7 cellular contexts compared by ENCODE assay signal in genomic region chr12:106760184-106760531, GRCh38. TPM values are rescaled to one million over a fixed set of nuclear protein-coding genes. Genes with fewer than 3 reads are reported as not detected.
DNase-seq lines count a peak whose midpoint lies in the region; ATAC-seq and TF ChIP-seq lines count a peak whose summit lies in the region.

No MANE protein-coding gene starts in this region.

- H3K4me3 ChIP-seq in Jurkat, Clone E6-1 (ENCODE audit: low read length), result peak overlapping the region; percentile 44
- no peak overlapping the region for H3K4me3 ChIP-seq in mesodermal cell (ENCODE audit: extremely low read depth, insufficient read depth, low read length, poor library complexity, severe bottlenecking)

- peak; percentile 82 for DNase-seq in Jurkat, Clone E6-1 (ENCODE audit: low read depth, low spot score)
- DNase-seq in left lobe of liver (ENCODE audit: low spot score) (no peak), HFFc6 (no peak)

- TF ChIP-seq CTCF in HFFc6 (IDR thresholded peaks at IDR 0.05), result no peak

- H3K36me3 Mint-ChIP-seq in activated naive CD8-positive, alpha-beta T cell, result no peaks in the 10 kb centered on the region
- H3K36me3 Mint-ChIP-seq in HFFc6 (ENCODE audit: low read depth), result no peaks in the 10 kb centered on the region

- no peaks in the 10 kb centered on the region for H3K9me3 ChIP-seq in mesodermal cell (ENCODE audit: control insufficient read depth, low read length)

- ATAC-seq in GM18519 (IDR thresholded peaks at IDR 0.05; ENCODE audit: low FRiP score, unreplicated experiment) (peak; percentile 96), GM21576 (IDR thresholded peaks at IDR 0.05; ENCODE audit: unreplicated experiment) (peak; percentile 99), left lobe of liver (no peak)

- no peaks in the 10 kb centered on the region for H3K27me3 Mint-ChIP-seq in activated naive CD8-positive, alpha-beta T cell
- no peaks in the 10 kb centered on the region; the same call in none of the 2 replicates for H3K27me3 Mint-ChIP-seq in HFFc6 (ENCODE audit: insufficient read depth)

- H3K4me3 Mint-ChIP-seq in activated naive CD8-positive, alpha-beta T cell, result peak overlapping the region; percentile 65
- H3K4me3 Mint-ChIP-seq in HFFc6, result no peak overlapping the region

- no peaks in the 10 kb centered on the region for H3K4me1 ChIP-seq in mesodermal cell (ENCODE audit: control insufficient read depth, insufficient read depth, low read length, poor library complexity, severe bottlenecking)

- peak overlapping the region; percentile 93 for H3K27ac ChIP-seq in mesodermal cell (ENCODE audit: low read depth, low read length, severe bottlenecking)

- peaks cover 30% of the 10 kb centered on the region for H3K4me1 Mint-ChIP-seq in activated naive CD8-positive, alpha-beta T cell (ENCODE audit: low read depth)
- 0 out of 2 replicates have a peak, but pooled peaks cover 6% of the 10 kb centered on the region for H3K4me1 Mint-ChIP-seq in HFFc6 (ENCODE audit: low read depth)

- 29 to 88% methylated on average over 1 of the region's 2 CpGs for WGBS in mesodermal cell (ENCODE audit: insufficient coverage in 2 of 2), 2 experiments

- H3K36me3 ChIP-seq in mesodermal cell (ENCODE audit: control insufficient read depth, insufficient read depth, low read length), result no peaks in the 10 kb centered on the region

- no peaks in the 10 kb centered on the region for H3K9me3 Mint-ChIP-seq in activated naive CD8-positive, alpha-beta T cell (ENCODE audit: low read depth)
- no peaks in the 10 kb centered on the region for H3K9me3 Mint-ChIP-seq in HFFc6

- H3K27ac Mint-ChIP-seq in activated naive CD8-positive, alpha-beta T cell, result peak overlapping the region; percentile 88
- H3K27ac Mint-ChIP-seq in HFFc6, result no peak overlapping the region

RNA-seq across cellular contexts. Expression of gene RIC8B, which starts 14.3 kb away (rescaled TPM):
- 11.3 TPM for polyA plus RNA-seq in Jurkat, Clone E6-1 (2012; ENCODE audit: insufficient read depth, insufficient read length)
- polyA plus RNA-seq in mesodermal cell (2013, experiment 1 of 2), result 15.1 TPM
- 14.5 TPM for polyA plus RNA-seq in mesodermal cell (2013, experiment 2 of 2)
- total RNA-seq in left lobe of liver, result 9.6 TPM
- total RNA-seq in HFFc6 (2021; fragmentation: NEBNext Ultra II Directional; extraction: Animal tissue kit (Norgen Biotek cat#: 25700)), result 10 to 100 TPM in 4 of 6 experiments, 1 to 10 TPM in 2; 8.0 to 12.0 (median 10.2) TPM
